ENCODE assay signal across 17 cellular contexts in the genomic region with DNA sequence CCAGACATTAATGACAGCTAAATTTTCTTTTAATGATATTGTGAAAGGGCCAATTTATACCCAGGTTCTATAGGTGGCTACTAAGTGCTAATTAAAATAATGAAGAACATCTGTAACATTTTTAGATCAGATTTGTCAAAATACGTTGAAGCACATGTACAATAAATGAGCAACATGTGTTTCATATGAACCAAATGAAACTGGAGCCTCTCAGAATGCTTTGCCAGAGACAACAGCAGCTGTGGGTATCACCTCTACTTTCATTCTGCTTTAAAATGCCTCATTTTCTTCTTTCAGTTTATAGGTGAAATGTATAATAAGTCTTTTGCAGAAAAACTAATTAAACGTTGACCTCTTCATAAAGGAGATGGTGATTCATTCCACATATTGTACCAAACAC. TPM values are rescaled to one million over a fixed set of nuclear protein-coding genes. Genes with fewer than 3 reads are reported as not detected.
DNase-seq lines count a peak whose midpoint lies in the region; ATAC-seq and TF ChIP-seq lines count a peak whose summit lies in the region.
"Had no signal": no experiment of that assay in that cellular context is flagged by ENCODE, and none has a peak within 500 bp of the region (broad histone marks: within the 10 kb centered on the region; RNA-seq: fewer than 3 reads in every experiment).

No MANE protein-coding gene starts in this region.

- TF ChIP-seq POLR2A in breast epithelium (IDR thresholded peaks at IDR 0.05) = no peak

- H3K27ac ChIP-seq in breast epithelium = no peak overlapping the region

- no peaks in the 10 kb centered on the region for H3K27me3 ChIP-seq in breast epithelium

- ATAC-seq in GM18870 (IDR thresholded peaks at IDR 0.05; ENCODE audit: unreplicated experiment) = peak; percentile 86
- ATAC-seq in GM21576 (IDR thresholded peaks at IDR 0.05; ENCODE audit: unreplicated experiment) = peak; percentile 74
- peak; percentile 79 for ATAC-seq in HG03342 (IDR thresholded peaks at IDR 0.05; ENCODE audit: unreplicated experiment)
- ATAC-seq in HG03442 (IDR thresholded peaks at IDR 0.05; ENCODE audit: unreplicated experiment) = no peak
- ATAC-seq: T-helper 17 cell had no signal

- no peaks in the 10 kb centered on the region for H3K36me3 ChIP-seq in breast epithelium

- H3K9me3 ChIP-seq in breast epithelium = no peaks in the 10 kb centered on the region

- TF ChIP-seq CTCF in breast epithelium (IDR thresholded peaks at IDR 0.05) = no peak

- no peaks in the 10 kb centered on the region for H3K4me1 ChIP-seq in breast epithelium

- intact Hi-C loops in breast epithelium (cut with DNase I; ENCODE audit: low total_unique reads) = loop anchor here (5.0 kb wide), 1 partner anchor 721 kb away; no protein-coding TSS in a partner anchor

- DNase-seq in fibroblast of the conjunctiva (ENCODE audit: low read depth) (peak; percentile 12), breast epithelium (ENCODE audit: low spot score in 2 of 2) (no peak), dermis blood vessel endothelial cell (no peak), NCI-H2081 treated with DMSO at 0.1 percent for 48 hours (lab: John Stamatoyannopoulos, UW) (no peak)
- DNase-seq: activated effector memory CD4-positive, alpha-beta T cell treated with anti-CD3 and anti-CD28 coated beads, Interleukin-2, amount 50 U/mL, for 16 hours; endodermal cell; kidney glomerular epithelial cell; stimulated activated CD4-positive, alpha-beta T cell treated with anti-CD3 and anti-CD28 coated beads, Interleukin-4, amount 100 ng/mL, for 1 hour; stimulated activated naive CD4-positive, alpha-beta T cell; T-helper 17 cell had no signal

- H3K4me3 ChIP-seq in breast epithelium = no peak overlapping the region

RNA-seq across cellular contexts. Expression of a gene that starts 26.1 kb away (rescaled TPM):
- not detected for total RNA-seq in breast epithelium
- not detected in 2 replicates for total RNA-seq in dermis blood vessel endothelial cell
- total RNA-seq: B cell, mucosa of gallbladder, renal cortical epithelial cell, T-helper 17 cell had no signal

RNA-seq across cellular contexts. Expression of a gene that starts 35.4 kb away (rescaled TPM):
- total RNA-seq in breast epithelium (not detected), dermis blood vessel endothelial cell (not detected in 2 replicates)
- total RNA-seq: B cell, endodermal cell, mucosa of gallbladder, renal cortical epithelial cell, T-helper 17 cell had no signal
